ENCODE assay signal across 8 cellular contexts in the genomic region with DNA sequence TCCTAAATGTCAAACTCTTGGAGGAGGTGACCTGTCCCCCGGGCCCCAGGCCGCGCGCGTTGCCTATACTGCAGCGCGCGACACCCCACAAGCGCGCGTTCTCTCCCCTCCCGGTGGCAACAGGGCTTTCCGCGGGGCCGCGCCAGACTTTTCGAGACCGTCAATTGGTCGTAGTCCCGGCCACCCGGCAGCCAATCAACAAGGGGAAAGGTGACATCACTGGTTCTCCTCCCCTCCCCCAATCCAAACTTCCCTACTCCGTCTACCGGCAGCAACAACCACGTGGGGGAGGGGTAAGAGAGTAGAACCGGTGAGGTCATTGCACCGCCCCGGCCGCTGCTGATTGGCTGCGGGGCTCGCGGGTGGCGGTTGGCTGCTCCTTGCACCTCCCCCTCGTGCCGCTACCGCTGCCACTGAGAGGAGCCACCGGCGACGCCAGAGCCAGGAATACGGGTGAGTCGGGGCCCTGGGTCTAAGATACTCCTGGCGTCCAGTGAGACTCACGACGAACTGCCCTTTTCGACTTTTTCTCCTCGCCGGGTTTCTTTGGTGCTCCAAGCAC. TPM values are rescaled to one million over a fixed set of nuclear protein-coding genes. Genes with fewer than 3 reads are reported as not detected.
DNase-seq lines count a peak whose midpoint lies in the region; ATAC-seq, FAIRE-seq and TF ChIP-seq lines count a peak whose summit lies in the region.

No MANE protein-coding gene starts in this region.

- TF ChIP-seq CTCF in SK-N-SH (IDR thresholded peaks at IDR 0.05) (no peak), cardiac muscle cell (IDR thresholded peaks at IDR 0.05; ENCODE audit: low read depth, low read length) (no peak), pancreas (IDR thresholded peaks at IDR 0.05) (no peak), tibial artery (IDR thresholded peaks at IDR 0.05) (peak in 1 of 2 experiments; percentile 15)

- H3K79me2 ChIP-seq in SK-N-SH (ENCODE audit: insufficient read depth), result peaks cover 39% of the 10 kb centered on the region

- H3K4me2 ChIP-seq in SK-N-SH, result peak overlapping the region; percentile 84

- H3K4me1 Mint-ChIP-seq in activated naive CD8-positive, alpha-beta T cell treated with anti-CD3 and anti-CD28 coated beads, Interleukin-2, amount 10 ng/mL, durations not matched to agents 7 days and 5 days, result peaks cover 28% of the 10 kb centered on the region

- H3K36me3 ChIP-seq in SK-N-SH (replicated peaks in 1 of 2; ENCODE audit: control insufficient read depth in 1 of 2, insufficient read depth in 2 of 2, low read length in 1 of 2) (peaks cover 0 to 15% of the 10 kb centered on the region in 2 experiments), cardiac muscle cell (no peaks in the 10 kb centered on the region), pancreas (peaks cover 0 to 11% (median 3%) of the 10 kb centered on the region in 3 donors), tibial artery (peaks cover 12 to 16% (median 15%) of the 10 kb centered on the region in 3 donors)

- H3K9me3 ChIP-seq in SK-N-SH (no peaks in the 10 kb centered on the region), cardiac muscle cell (ENCODE audit: low read depth) (no peaks in the 10 kb centered on the region), pancreas (no peaks in the 10 kb centered on the region), tibial artery (no peaks in the 10 kb centered on the region)

- peak overlapping the region; percentile 80 for H2AFZ ChIP-seq in SK-N-SH (ENCODE audit: low read depth)

- H3K4me3 Mint-ChIP-seq in activated naive CD8-positive, alpha-beta T cell treated with anti-CD3 and anti-CD28 coated beads, Interleukin-2, amount 10 ng/mL, durations not matched to agents 7 days and 5 days, result no peak overlapping the region

- CTCF ChIA-PET in SK-N-SH (lab: Yijun Ruan, JAX), result no interaction called here

- under 1% methylated on average over 25 of the region's 46 CpGs for WGBS in SK-N-SH (ENCODE audit: low lambda C conversion rate)
- WGBS in pancreas, 2 donors, result 0% methylated on average over 46 of the region's 46 CpGs

- no peaks in the 10 kb centered on the region for H3K27me3 Mint-ChIP-seq in activated naive CD8-positive, alpha-beta T cell treated with anti-CD3 and anti-CD28 coated beads, Interleukin-2, amount 10 ng/mL, durations not matched to agents 7 days and 5 days

- POLR2A ChIA-PET in SK-N-SH (lab: Yijun Ruan, JAX), result no interaction called here
- POLR2A ChIA-PET in activated naive CD8-positive, alpha-beta T cell treated with anti-CD3 and anti-CD28 coated beads, Interleukin-2, amount 10 ng/mL, durations not matched to agents 7 days and 5 days (lab: Charles Lee), result interaction anchor here (0.7 to 1.4 kb wide), 7 partner anchors 12 to 28 kb away, joined by 3 to 5 read pairs (median 3); partner anchors contain the start of genes ERF and GSK3A

- H3K9me2 ChIP-seq in SK-N-SH, result no peaks in the 10 kb centered on the region

- peak overlapping the region; percentile 99 for H3K9ac ChIP-seq in SK-N-SH

- intact Hi-C loops in pancreas (cut with DNase I), result no loop called here
- intact Hi-C loops in tibial artery (cut with DNase I; ENCODE audit: low total_unique reads), result loop anchor here (1.0 kb wide), 1 partner anchor 14 kb away; no protein-coding TSS in a partner anchor

- peaks cover 3% of the 10 kb centered on the region for H3K36me3 Mint-ChIP-seq in activated naive CD8-positive, alpha-beta T cell treated with anti-CD3 and anti-CD28 coated beads, Interleukin-2, amount 10 ng/mL, durations not matched to agents 7 days and 5 days

- FAIRE-seq in pancreas (lab: Jason Lieb, UNC), result peak; percentile 94

- no peaks in the 10 kb centered on the region for H3K9me3 Mint-ChIP-seq in activated naive CD8-positive, alpha-beta T cell treated with anti-CD3 and anti-CD28 coated beads, Interleukin-2, amount 10 ng/mL, durations not matched to agents 7 days and 5 days

- peak; percentile 98 for DNase-seq in NCI-H1092 treated with DMSO at 0.1 percent for 48 hours (lab: John Stamatoyannopoulos, UW)
- DNase-seq in SK-N-SH, result peak; percentile 89
- DNase-seq in activated naive CD8-positive, alpha-beta T cell treated with anti-CD3 and anti-CD28 coated beads, Interleukin-2, amount 10 ng/mL, durations not matched to agents 7 days and 5 days, result peak; percentile 95
- peak; percentile 100 for DNase-seq in cardiac muscle cell (ENCODE audit: low read depth in 1 of 2, low spot score in 1 of 2)
- peak; percentile 96 to 100 (median 99) for DNase-seq in pancreas
- peak; percentile 99 to 100 for DNase-seq in tibial artery

- ATAC-seq in HG02623 (IDR thresholded peaks at IDR 0.05; ENCODE audit: unreplicated experiment) (peak; percentile 45), pancreas (peak; percentile 80 to 87 (median 82))
- ATAC-seq in activated naive CD8-positive, alpha-beta T cell treated with anti-CD3 and anti-CD28 coated beads, Interleukin-2, amount 10 ng/mL, durations not matched to agents 7 days and 5 days (ENCODE audit: low read depth), result peak; percentile 56

- H3K27me3 ChIP-seq in SK-N-SH (ENCODE audit: insufficient read depth), result no peaks in the 10 kb centered on the region
- no peaks in the 10 kb centered on the region for H3K27me3 ChIP-seq in cardiac muscle cell
- no peaks in the 10 kb centered on the region for H3K27me3 ChIP-seq in pancreas
- no peaks in the 10 kb centered on the region for H3K27me3 ChIP-seq in tibial artery

- TF ChIP-seq EP300 in SK-N-SH (IDR thresholded peaks at IDR 0.05; ENCODE audit: borderline replicate concordance in 1 of 2, low read depth in 1 of 2, low read length in 1 of 2), result peak; percentile 47 to 90; a peak in 2 of 4 replicates

- no peaks in the 10 kb centered on the region for H4K20me1 ChIP-seq in SK-N-SH (ENCODE audit: insufficient read depth)

- H3K4me3 ChIP-seq in SK-N-SH (ENCODE audit: low read depth in 2 of 2, low read length in 1 of 2), result peak overlapping the region; percentile 74 to 88
- peak overlapping the region; percentile 58 for H3K4me3 ChIP-seq in cardiac muscle cell
- peak overlapping the region; percentile 30 to 55 (median 44) for H3K4me3 ChIP-seq in pancreas
- H3K4me3 ChIP-seq in tibial artery, result peak overlapping the region; percentile 59 to 75

- TF ChIP-seq RAD21 in SK-N-SH (IDR thresholded peaks at IDR 0.05; ENCODE audit: low read length), result no peak; the same call in 1 of the 2 replicates

- H3K27ac Mint-ChIP-seq in activated naive CD8-positive, alpha-beta T cell treated with anti-CD3 and anti-CD28 coated beads, Interleukin-2, amount 10 ng/mL, durations not matched to agents 7 days and 5 days, result no peak overlapping the region

- H3K27ac ChIP-seq in SK-N-SH (ENCODE audit: low read depth in 2 of 2, low read length in 1 of 2) (peak overlapping the region; percentile 98 to 99), cardiac muscle cell (peak overlapping the region; percentile 98), pancreas (peak overlapping the region; percentile 100), tibial artery (peak overlapping the region; percentile 94 to 99)

- H3K4me1 ChIP-seq in SK-N-SH (ENCODE audit: control insufficient read depth in 1 of 2, insufficient read depth in 2 of 2, low read depth in 1 of 2, low read length in 1 of 2), result peaks cover 13 to 29% of the 10 kb centered on the region in 2 experiments; a peak in 3 of 4 replicates
- H3K4me1 ChIP-seq in cardiac muscle cell (ENCODE audit: low read depth), result peaks cover 6% of the 10 kb centered on the region
- H3K4me1 ChIP-seq in pancreas, result peaks cover 0 to 10% (median 8%) of the 10 kb centered on the region in 3 donors
- peaks cover 0 to 44% (median 31%) of the 10 kb centered on the region in 4 donors for H3K4me1 ChIP-seq in tibial artery

- peaks cover 8% of the 10 kb centered on the region for H3F3A ChIP-seq in SK-N-SH (replicated peaks; ENCODE audit: insufficient read depth)

- TF ChIP-seq POLR2A in GM10847 (IDR thresholded peaks at IDR 0.05; ENCODE audit: extremely low read depth, insufficient read length), result peak; percentile 48

RNA-seq across cellular contexts. Expression of gene CIC, which starts 0.8 kb away (rescaled TPM):
- polyA plus RNA-seq in SK-N-SH (2012; rRNA removed) (8.6 and 16.9 TPM in 2 replicates), cardiac muscle cell (18.1 and 18.7 TPM in 2 replicates), pancreas (10 to 100 TPM; 47.1 to 65.0 TPM)
- 7.7 and 12.5 TPM in 2 replicates for polyA plus RNA-seq in SK-N-SH (2012; cell fraction: cytosol; rRNA removed)
- polyA plus RNA-seq in SK-N-SH (2012; cell fraction: nucleus; rRNA removed), result 67.2 and 121 TPM in 2 replicates
- 10 to 100 TPM; 84.4 to 92.2 TPM for total RNA-seq in activated naive CD8-positive, alpha-beta T cell treated with anti-CD3 and anti-CD28 coated beads, Interleukin-2, amount 10 ng/mL, durations not matched to agents 7 days and 5 days
- total RNA-seq in cardiac muscle cell (55.5 and 62.9 TPM in 2 replicates), pancreas (10 to 100 TPM; 27.7 to 37.6 (median 32.0) TPM)

RNA-seq across cellular contexts. Expression of gene ERF, which starts 13.3 kb away (rescaled TPM):
- polyA plus RNA-seq in SK-N-SH (2012; rRNA removed), result 89.6 and 94.5 TPM in 2 replicates
- polyA plus RNA-seq in SK-N-SH (2012; cell fraction: cytosol; rRNA removed), result 38.5 and 54.1 TPM in 2 replicates
- 101 and 184 TPM in 2 replicates for polyA plus RNA-seq in SK-N-SH (2012; cell fraction: nucleus; rRNA removed)
- 10 to 100 TPM; 51.1 to 57.5 TPM for total RNA-seq in activated naive CD8-positive, alpha-beta T cell treated with anti-CD3 and anti-CD28 coated beads, Interleukin-2, amount 10 ng/mL, durations not matched to agents 7 days and 5 days
- 97.6 and 108 TPM in 2 replicates for total RNA-seq in cardiac muscle cell
- 25.1 and 25.4 TPM in 2 replicates for polyA plus RNA-seq in cardiac muscle cell
- 10 to 100 TPM; 20.5 to 29.2 (median 22.2) TPM for total RNA-seq in pancreas
- 10 to 100 TPM; 36.6 to 48.5 TPM for polyA plus RNA-seq in pancreas

RNA-seq across cellular contexts. Expression of gene GSK3A, which starts 25.8 kb away (rescaled TPM):
- 42.1 and 47.2 TPM in 2 replicates for polyA plus RNA-seq in SK-N-SH (2012; rRNA removed)
- 26.1 and 35.6 TPM in 2 replicates for polyA plus RNA-seq in SK-N-SH (2012; cell fraction: cytosol; rRNA removed)
- polyA plus RNA-seq in SK-N-SH (2012; cell fraction: nucleus; rRNA removed), result 27.6 and 44.6 TPM in 2 replicates
- 10 to 100 TPM; 41.0 to 42.2 TPM for total RNA-seq in activated naive CD8-positive, alpha-beta T cell treated with anti-CD3 and anti-CD28 coated beads, Interleukin-2, amount 10 ng/mL, durations not matched to agents 7 days and 5 days
- 28.0 and 33.2 TPM in 2 replicates for total RNA-seq in cardiac muscle cell
- polyA plus RNA-seq in cardiac muscle cell, result 35.3 and 40.2 TPM in 2 replicates
- 10 to 100 TPM in 5 of 6 donors, 1 to 10 TPM in 1; 9.9 to 19.4 (median 14.5) TPM for total RNA-seq in pancreas
- polyA plus RNA-seq in pancreas, result 10 to 100 TPM; 25.7 to 27.6 TPM

RNA-seq across cellular contexts. Expression of gene PRR19, which starts 33.7 kb away (rescaled TPM):
- polyA plus RNA-seq in SK-N-SH (2012; rRNA removed) (1.3 TPM in 2 replicates), cardiac muscle cell (0.16 and 2.9 TPM in 2 replicates), pancreas (under 1 TPM; 0.34 to 0.99 TPM)
- 0.40 and 0.87 TPM in 2 replicates for polyA plus RNA-seq in SK-N-SH (2012; cell fraction: cytosol; rRNA removed)
- polyA plus RNA-seq in SK-N-SH (2012; cell fraction: nucleus; rRNA removed), result 1.3 and 1.7 TPM in 2 replicates
- under 1 TPM in 1 of 2 experiments, not detected in 1; 0.57 TPM for total RNA-seq in activated naive CD8-positive, alpha-beta T cell treated with anti-CD3 and anti-CD28 coated beads, Interleukin-2, amount 10 ng/mL, durations not matched to agents 7 days and 5 days
- total RNA-seq in cardiac muscle cell (1.3 and 1.4 TPM in 2 replicates), pancreas (under 1 TPM; 0.12 to 0.69 (median 0.34) TPM)

RNA-seq across cellular contexts. Expression of gene PAFAH1B3, which starts 34.2 kb away (rescaled TPM):
- polyA plus RNA-seq in SK-N-SH (2012; rRNA removed), result 105 and 160 TPM in 2 replicates
- 71.5 and 102 TPM in 2 replicates for polyA plus RNA-seq in SK-N-SH (2012; cell fraction: cytosol; rRNA removed)
- 82.6 and 91.4 TPM in 2 replicates for polyA plus RNA-seq in SK-N-SH (2012; cell fraction: nucleus; rRNA removed)
- total RNA-seq in activated naive CD8-positive, alpha-beta T cell treated with anti-CD3 and anti-CD28 coated beads, Interleukin-2, amount 10 ng/mL, durations not matched to agents 7 days and 5 days, result 10 to 100 TPM; 36.2 to 41.1 TPM
- total RNA-seq in cardiac muscle cell, result 91.2 and 144 TPM in 2 replicates
- 87.9 and 131 TPM in 2 replicates for polyA plus RNA-seq in cardiac muscle cell
- total RNA-seq in pancreas, result 10 to 100 TPM in 4 of 6 donors, 1 to 10 TPM in 2; 6.2 to 19.8 (median 10.2) TPM
- 10 to 100 TPM; 18.2 to 24.3 TPM for polyA plus RNA-seq in pancreas

Comparison
In these comparisons a context has a peak if more than half of its experiments do, and no peak if none do; other contexts are left out.
1. Peak in every context shown above with its lines: DNase-seq, ATAC-seq, H3K4me3 ChIP-seq and H3K27ac ChIP-seq.